In the genomic region with DNA sequence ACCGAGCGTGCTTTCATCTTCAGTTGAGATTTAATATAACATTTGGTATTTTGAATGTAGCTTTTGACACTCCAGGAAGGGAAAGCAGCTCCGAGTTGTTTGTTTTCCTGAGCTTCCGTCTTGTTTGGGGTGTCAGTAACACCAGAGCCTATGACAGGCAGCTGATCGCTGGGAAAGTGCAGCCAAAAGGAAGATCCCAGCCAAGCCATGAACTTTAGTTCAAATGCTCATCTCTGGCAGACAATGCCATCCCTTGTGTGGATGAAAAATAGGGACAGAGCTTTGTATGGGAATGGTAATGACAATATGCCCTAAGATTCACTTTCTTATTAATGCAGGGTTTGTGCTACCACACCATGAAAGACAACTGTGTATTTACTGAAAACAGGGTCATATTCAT, we compare ENCODE assay signal across 28 cellular contexts. TPM values are rescaled to one million over a fixed set of nuclear protein-coding genes. Genes with fewer than 3 reads are reported as not detected.
DNase-seq lines count a peak whose midpoint lies in the region; ATAC-seq and TF ChIP-seq lines count a peak whose summit lies in the region.
"Had no signal": no experiment of that assay in that cellular context is flagged by ENCODE, and none has a peak within 500 bp of the region (broad histone marks: within the 10 kb centered on the region; RNA-seq: fewer than 3 reads in every experiment).

No MANE protein-coding gene starts in this region.

- H3K36me3 Mint-ChIP-seq in activated naive CD4-positive, alpha-beta T cell treated with anti-CD3 and anti-CD28 coated beads for 36 hours (ENCODE audit: low read depth): peaks cover 3% of the 10 kb centered on the region
- H3K36me3 Mint-ChIP-seq: IgD-negative memory B cell had no signal

- H3K9me3 ChIP-seq in breast epithelium: peaks cover 0 to 6% of the 10 kb centered on the region in 2 donors
- peaks cover 26% of the 10 kb centered on the region for H3K9me3 ChIP-seq in mammary epithelial cell (replicated peaks; ENCODE audit: insufficient read depth, low read length)

- H3K27ac Mint-ChIP-seq in activated naive CD4-positive, alpha-beta T cell treated with anti-CD3 and anti-CD28 coated beads for 36 hours: no peak overlapping the region
- H3K27ac Mint-ChIP-seq: activated naive CD4-positive, alpha-beta T cell treated with anti-CD3 and anti-CD28 coated beads, Interleukin-2, amount 50 U/mL, for 72 hours; activated T-helper 1 cell treated with anti-CD3 and anti-CD28 coated beads, Interleukin-12 subunit alpha, Interleukin-12 subunit beta, Interleukin-2, Interleukin-4 antibody, amounts not matched to agents 30 ng/mL and 10 ng/mL and 1 ng/mL, durations not matched to agents 14 hours and 24 hours and 36 hours; CD8-positive, alpha-beta T cell; IgD-negative memory B cell; WTC11 had no signal

- H3K4me1 ChIP-seq in breast epithelium (no peaks in the 10 kb centered on the region), mammary epithelial cell (ENCODE audit: insufficient read depth, low read length) (no peaks in the 10 kb centered on the region)
- H3K4me1 ChIP-seq: foreskin keratinocyte, spleen, tibial artery had no signal

- no peaks in the 10 kb centered on the region for H4K20me1 ChIP-seq in mammary epithelial cell (ENCODE audit: insufficient read depth, low read length)

- no peak overlapping the region for H3K4me3 Mint-ChIP-seq in activated naive CD4-positive, alpha-beta T cell treated with anti-CD3 and anti-CD28 coated beads for 36 hours
- H3K4me3 Mint-ChIP-seq: activated T-helper 1 cell treated with anti-CD3 and anti-CD28 coated beads, Interleukin-12 subunit alpha, Interleukin-12 subunit beta, Interleukin-2, Interleukin-4 antibody, amounts not matched to agents 30 ng/mL and 10 ng/mL and 1 ng/mL, durations not matched to agents 14 hours and 24 hours and 36 hours; CD8-positive, alpha-beta T cell; WTC11 had no signal

- H3K9ac ChIP-seq in mammary epithelial cell (ENCODE audit: insufficient read depth, low read length): no peak overlapping the region
- H3K9ac ChIP-seq: GM23248 had no signal

- no peak for TF ChIP-seq CTCF in breast epithelium (IDR thresholded peaks at IDR 0.05)
- TF ChIP-seq CTCF in mammary epithelial cell (conservative IDR thresholded peaks at IDR 0.05 in 1 of 2, IDR thresholded peaks at IDR 0.05 in 1 of 2; ENCODE audit: extremely low read depth in 1 of 2, insufficient read depth in 1 of 2, low read depth in 1 of 2, low read length in 2 of 2): no peak

- H3K27ac ChIP-seq in breast epithelium: peak overlapping the region; percentile 62 to 74
- H3K27ac ChIP-seq in mammary epithelial cell (ENCODE audit: insufficient read depth, low read depth, low read length): no peak overlapping the region
- H3K27ac ChIP-seq: 22Rv1, foreskin keratinocyte, GM23248, spleen, tibial artery had no signal

- in situ Hi-C loops in mammary epithelial cell (cut with MboI; ENCODE audit: low sequenced_read_pairs in 2 of 2): no loop called here

- DNase-seq in breast epithelium (ENCODE audit: low spot score in 2 of 2) (no peak), mammary epithelial cell (no peak), globus pallidus (ENCODE audit: low spot score) (peak; percentile 99), occipital lobe (lab: John Stamatoyannopoulos, UW) (peak; percentile 75), RPMI8226 (no peak), posterior vena cava (ENCODE audit: low spot score) (no peak)
- DNase-seq in activated naive CD4-positive, alpha-beta T cell treated with anti-CD3 and anti-CD28 coated beads for 36 hours: no peak
- DNase-seq: CD8-positive, alpha-beta T cell; DMS153; effector CD8-positive, alpha-beta T cell; erythroblast; foreskin keratinocyte; GM23248; NCI-H1092 treated with DMSO at 0.1 percent for 48 hours; NCI-H2029; NCI-H2227 treated with DMSO at 0.1 percent for 48 hours; NCI-H748 treated with DMSO at 0.1 percent for 48 hours; retina; spleen; stimulated activated CD4-positive, alpha-beta T cell treated with anti-CD3 and anti-CD28 coated beads, Interleukin-4, amount 100 ng/mL, for 1 hour; stimulated activated naive CD4-positive, alpha-beta T cell; tibial artery had no signal

- peaks cover 6% of the 10 kb centered on the region for H3K27me3 Mint-ChIP-seq in activated naive CD4-positive, alpha-beta T cell treated with anti-CD3 and anti-CD28 coated beads for 36 hours (ENCODE audit: low read depth)
- H3K27me3 Mint-ChIP-seq: IgD-negative memory B cell had no signal

- H3K4me3 ChIP-seq in breast epithelium (peak overlapping the region; percentile 2 to 40 (median 14)), mammary epithelial cell (replicated peaks in 1 of 3; ENCODE audit: insufficient read depth in 1 of 3, low read depth in 2 of 3, low read length in 3 of 3) (no peak overlapping the region)
- H3K4me3 ChIP-seq: GM23248, spleen, tibial artery had no signal

- H3K79me2 ChIP-seq in mammary epithelial cell (ENCODE audit: insufficient read depth, low read length): no peaks in the 10 kb centered on the region

- BruUV-seq in mammary epithelial cell (replicated peaks; lab: Mats Ljungman, UMichigan): no TSS peak

- H3K9me3 Mint-ChIP-seq in activated naive CD4-positive, alpha-beta T cell treated with anti-CD3 and anti-CD28 coated beads for 36 hours: peaks cover 24% of the 10 kb centered on the region

- intact Hi-C loops in breast epithelium (cut with DNase I; ENCODE audit: low total_unique reads) (no loop called here), mammary epithelial cell (cut with micrococcal nuclease) (no loop called here), posterior vena cava (cut with DNase I) (no loop called here)
- intact Hi-C loops in activated naive CD4-positive, alpha-beta T cell treated with anti-CD3 and anti-CD28 coated beads for 36 hours (cut with micrococcal nuclease): no loop called here

- TF ChIP-seq POLR2A in breast epithelium (IDR thresholded peaks at IDR 0.05): no peak

- H3K4me2 ChIP-seq in mammary epithelial cell (ENCODE audit: insufficient read depth, low read depth, low read length): no peak overlapping the region

- H3K4me1 Mint-ChIP-seq in activated naive CD4-positive, alpha-beta T cell treated with anti-CD3 and anti-CD28 coated beads for 36 hours (ENCODE audit: low read depth): no peaks in the 10 kb centered on the region
- H3K4me1 Mint-ChIP-seq: IgD-negative memory B cell, WTC11 had no signal

- CTCF ChIA-PET in mammary epithelial cell (lab: Charles Lee; ENCODE audit: low non-redundant PET): interaction anchor here (0.5 kb wide), 1 partner anchor 260 kb away, joined by 3 read pairs; no protein-coding TSS in a partner anchor
- CTCF ChIA-PET in activated naive CD4-positive, alpha-beta T cell treated with anti-CD3 and anti-CD28 coated beads for 36 hours (lab: Charles Lee): interaction anchor here (0.8 kb wide), 2 partner anchors 10 to 69 kb away, joined by 3 read pairs; no protein-coding TSS in a partner anchor

- H3K36me3 ChIP-seq in breast epithelium (no peaks in the 10 kb centered on the region), mammary epithelial cell (ENCODE audit: insufficient read depth, low read length) (no peaks in the 10 kb centered on the region)
- H3K36me3 ChIP-seq: spleen, tibial artery had no signal

- H2AFZ ChIP-seq in mammary epithelial cell (ENCODE audit: low read depth, low read length): no peak overlapping the region
- H2AFZ ChIP-seq: GM23248 had no signal

- no peak for ATAC-seq in HG03442 (IDR thresholded peaks at IDR 0.05; ENCODE audit: unreplicated experiment)
- ATAC-seq: activated naive CD4-positive, alpha-beta T cell treated with anti-CD3 and anti-CD28 coated beads, Interleukin-2, amount 50 U/mL, for 72 hours; CD8-positive, alpha-beta T cell; foreskin keratinocyte; WTC11 had no signal

- H3K27me3 ChIP-seq in breast epithelium (no peaks in the 10 kb centered on the region), mammary epithelial cell (ENCODE audit: insufficient read depth, low read length) (no peaks in the 10 kb centered on the region)
- H3K27me3 ChIP-seq: spleen, tibial artery had no signal

- dilution Hi-C loops in mammary epithelial cell (cut with HindIII; ENCODE audit: low sequenced_read_pairs): no loop called here

- 45% methylated on average over 5 of the region's 5 CpGs for WGBS in mammary epithelial cell (ENCODE audit: low coverage, missing lambda C conversion rate)

RNA-seq across cellular contexts. Expression of gene PHLPP1, which starts 24.9 kb away (rescaled TPM):
- total RNA-seq in breast epithelium (10 to 100 TPM in 2 of 3 donors, 1 to 10 TPM in 1; 9.8 to 19.9 (median 15.4) TPM), mammary epithelial cell (10 to 100 TPM in 1 of 2 donors, 1 to 10 TPM in 1; 9.3 to 14.8 TPM), occipital lobe (22.6 TPM), posterior vena cava (10 to 100 TPM in 1 of 2 donors, 1 to 10 TPM in 1; 7.8 to 11.4 TPM)
- polyA plus RNA-seq in mammary epithelial cell: 8.4 TPM
- polyA minus RNA-seq in mammary epithelial cell: 36.2 TPM
- 1 to 10 TPM; 6.5 to 7.2 TPM for total RNA-seq in activated naive CD4-positive, alpha-beta T cell treated with anti-CD3 and anti-CD28 coated beads for 36 hours

Comparison
In these comparisons a context has a peak if more than half of its experiments do, and no peak if none do; other contexts are left out.
1. H3K4me3 ChIP-seq: peak in breast epithelium (3 of 3); none in mammary epithelial cell (0 of 3).
2. DNase-seq: peak in globus pallidus (single experiment) and occipital lobe (single experiment); none in breast epithelium (0 of 2), mammary epithelial cell (single experiment), activated naive CD4-positive, alpha-beta T cell treated with anti-CD3 and anti-CD28 coated beads for 36 hours (single experiment), RPMI8226 (single experiment) and posterior vena cava (single experiment).